ENCODE assay signal across 14 cellular contexts in the genomic region with DNA sequence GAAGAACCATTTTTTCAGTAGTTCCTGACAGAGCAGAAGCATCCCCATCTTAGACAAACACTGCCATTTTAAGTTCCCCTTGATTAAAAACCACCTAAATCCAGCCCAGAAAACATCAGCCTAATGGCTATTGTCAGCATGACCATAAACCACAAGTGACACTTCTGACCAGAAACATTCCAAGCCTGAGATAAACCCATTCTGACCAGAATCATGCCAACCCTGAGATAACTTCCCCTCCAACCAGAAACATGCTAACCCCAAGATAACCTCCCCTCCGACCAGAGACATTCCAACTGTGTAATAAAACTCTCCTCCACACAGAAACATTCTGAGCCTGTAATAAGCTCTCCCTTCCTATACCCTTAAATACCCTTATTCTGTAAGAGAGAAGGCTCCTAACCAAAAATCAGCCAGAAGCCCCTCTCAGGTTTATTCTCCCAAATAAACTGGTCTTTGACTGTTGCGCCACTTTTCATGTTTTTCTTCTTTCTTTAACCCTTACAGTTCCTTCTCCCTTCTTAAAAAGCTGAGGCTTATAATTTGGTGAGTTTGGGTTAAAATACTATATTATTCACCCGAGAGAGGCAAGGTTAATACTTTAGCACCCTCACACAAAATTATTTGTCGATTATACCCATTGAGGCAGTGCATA.
"Had no signal": no experiment of that assay in that cellular context is flagged by ENCODE, and none has a peak within 500 bp of the region (broad histone marks: within the 10 kb centered on the region; RNA-seq: fewer than 3 reads in every experiment).

No MANE protein-coding gene starts in this region.

- H3K27me3 ChIP-seq: sigmoid colon had no signal

- ATAC-seq: activated naive CD8-positive, alpha-beta T cell treated with anti-CD3 and anti-CD28 coated beads, Interleukin-2, amount 50 U/mL, for 24 hours; activated T-cell treated with anti-CD3 and anti-CD28 coated beads, Interleukin-2, amount 50 U/mL, for 72 hours; effector memory CD8-positive, alpha-beta T cell; left colon; natural killer cell had no signal

- H3K27ac ChIP-seq: epithelial cell of prostate, sigmoid colon, VCaP had no signal

- H3K4me3 ChIP-seq: lung, sigmoid colon had no signal

- H3K4me1 ChIP-seq: sigmoid colon had no signal

- DNase-seq: activated CD4-positive, alpha-beta memory T cell treated with anti-CD3 and anti-CD28 coated beads, Interleukin-2, amount 10 ng/mL, durations not matched to agents 7 days and 5 days; activated naive CD4-positive, alpha-beta T cell; activated naive CD8-positive, alpha-beta T cell treated with anti-CD3 and anti-CD28 coated beads, Interleukin-2, amount 50 U/mL, for 24 hours; activated T-cell treated with anti-CD3 and anti-CD28 coated beads, Interleukin-2, amount 50 U/mL, for 72 hours; effector memory CD8-positive, alpha-beta T cell; hypothalamus; left colon; natural killer cell; sigmoid colon; stimulated activated CD4-positive, alpha-beta T cell treated with anti-CD3 and anti-CD28 coated beads, Interleukin-12 subunit alpha, Interleukin-12 subunit beta, amount 100 ng/mL, for 4 hours; stimulated activated naive CD4-positive, alpha-beta T cell had no signal

- H3K36me3 ChIP-seq: sigmoid colon had no signal
